12 cellular contexts compared by ENCODE assay signal in genomic region chr12:51891843-51892242, GRCh38. TPM values are rescaled to one million over a fixed set of nuclear protein-coding genes. Genes with fewer than 3 reads are reported as not detected.
DNase-seq lines count a peak whose midpoint lies in the region; ATAC-seq and TF ChIP-seq lines count a peak whose summit lies in the region.
"Had no signal": no experiment of that assay in that cellular context is flagged by ENCODE, and none has a peak within 500 bp of the region (broad histone marks: within the 10 kb centered on the region; RNA-seq: fewer than 3 reads in every experiment).

No MANE protein-coding gene starts in this region.

- no peaks in the 10 kb centered on the region for H3K9me2 ChIP-seq in hepatocyte (replicated peaks; ENCODE audit: insufficient read depth)

- CTCF ChIA-PET in RWPE1 (lab: Yijun Ruan, JAX): interaction anchor here (0.6 kb wide), 2 partner anchors 60 to 101 kb away, joined by 3 to 4 read pairs; no protein-coding TSS in a partner anchor
- CTCF ChIA-PET in activated CD4-positive, alpha-beta T cell treated with anti-CD3 and anti-CD28 coated beads for 36 hours (lab: Charles Lee): interaction anchor here (0.6 to 0.7 kb wide), 2 partner anchors 394 to 493 kb away, joined by 3 read pairs; no protein-coding TSS in a partner anchor

- H3K79me2 ChIP-seq in hepatocyte: no peaks in the 10 kb centered on the region

- H2AFZ ChIP-seq in hepatocyte: no peak overlapping the region

- H4K20me1 ChIP-seq in hepatocyte (ENCODE audit: insufficient read depth, poor library complexity, severe bottlenecking): no peaks in the 10 kb centered on the region

- POLR2A ChIA-PET in RWPE1 (lab: Yijun Ruan, JAX; ENCODE audit: low non-redundant PET): no interaction called here
- POLR2A ChIA-PET in activated CD4-positive, alpha-beta T cell treated with anti-CD3 and anti-CD28 coated beads for 36 hours (lab: Charles Lee): no interaction called here

- H3K36me3 ChIP-seq in hepatocyte (replicated peaks; ENCODE audit: insufficient read depth, low read depth) (no peaks in the 10 kb centered on the region), mucosa of descending colon (ENCODE audit: low read depth) (no peaks in the 10 kb centered on the region)

- no peak for ATAC-seq in mucosa of descending colon
- no peak for ATAC-seq in activated CD4-positive, alpha-beta T cell treated with anti-CD3 and anti-CD28 coated beads for 36 hours

- H3K9me3 ChIP-seq in hepatocyte (ENCODE audit: low read depth): no peaks in the 10 kb centered on the region
- H3K9me3 ChIP-seq in mucosa of descending colon: no peaks in the 10 kb centered on the region

- H3K27me3 ChIP-seq in hepatocyte: no peaks in the 10 kb centered on the region

- H3K4me1 ChIP-seq in hepatocyte (ENCODE audit: insufficient read depth) (peaks cover 3% of the 10 kb centered on the region), mucosa of descending colon (ENCODE audit: low read depth) (peaks cover 9% of the 10 kb centered on the region)

- DNase-seq in GM03348 (ENCODE audit: low spot score): peak; percentile 57
- DNase-seq in RWPE1 (ENCODE audit: low spot score): peak; percentile 36
- no peak for DNase-seq in hepatocyte (ENCODE audit: low spot score)
- no peak for DNase-seq in kidney tubule cell (ENCODE audit: low spot score)
- no peak for DNase-seq in activated effector memory CD4-positive, alpha-beta T cell treated with Interleukin-2 at 50 U/mL for 16 hours
- DNase-seq in mucosa of descending colon: no peak
- DNase-seq in activated CD4-positive, alpha-beta T cell treated with anti-CD3 and anti-CD28 coated beads for 36 hours: no peak
- DNase-seq: activated CD4-positive, CD25-positive, alpha-beta regulatory T cell treated with anti-CD3 and anti-CD28 coated beads, Interleukin-2, amount 50 U/mL, for 72 hours; DMS153 had no signal

- H3K4me1 Mint-ChIP-seq in activated CD4-positive, alpha-beta T cell treated with anti-CD3 and anti-CD28 coated beads for 36 hours: no peaks in the 10 kb centered on the region

- no peaks in the 10 kb centered on the region for H3K27me3 Mint-ChIP-seq in activated CD4-positive, alpha-beta T cell treated with anti-CD3 and anti-CD28 coated beads for 36 hours

- no peak overlapping the region for H3K4me3 Mint-ChIP-seq in activated CD4-positive, alpha-beta T cell treated with anti-CD3 and anti-CD28 coated beads for 36 hours

- H3K4me3 ChIP-seq in hepatocyte (no peak overlapping the region), mucosa of descending colon (no peak overlapping the region)

- H3K27ac ChIP-seq in 22Rv1: no peak overlapping the region
- H3K27ac ChIP-seq in RWPE1: no peak overlapping the region
- H3K27ac ChIP-seq in hepatocyte: no peak overlapping the region

- intact Hi-C loops in mucosa of descending colon (cut with DNase I, micrococcal nuclease): loop anchor here in 1 of 2 donors (10.0 kb wide), 1 partner anchor 83 kb away; no protein-coding TSS in a partner anchor
- intact Hi-C loops in activated CD4-positive, alpha-beta T cell treated with anti-CD3 and anti-CD28 coated beads for 36 hours (cut with DNase I, micrococcal nuclease): no loop called here

- no peaks in the 10 kb centered on the region for H3K9me3 Mint-ChIP-seq in activated CD4-positive, alpha-beta T cell treated with anti-CD3 and anti-CD28 coated beads for 36 hours (ENCODE audit: low read depth)

- H3K27ac Mint-ChIP-seq in activated CD4-positive, alpha-beta T cell treated with anti-CD3 and anti-CD28 coated beads for 36 hours: no peak overlapping the region

- TF ChIP-seq CTCF in 22Rv1 (IDR thresholded peaks at IDR 0.05) (peak; percentile 64), RWPE1 (conservative IDR thresholded peaks at IDR 0.05; ENCODE audit: low read depth) (peak; percentile 38), hepatocyte (IDR thresholded peaks at IDR 0.05; ENCODE audit: poor library complexity) (peak; percentile 47), mucosa of descending colon (IDR thresholded peaks at IDR 0.05) (no peak)

- H3K36me3 Mint-ChIP-seq in activated CD4-positive, alpha-beta T cell treated with anti-CD3 and anti-CD28 coated beads for 36 hours (ENCODE audit: low read depth): no peaks in the 10 kb centered on the region

- H3K4me2 ChIP-seq in hepatocyte: no peak overlapping the region

RNA-seq across cellular contexts. Expression of gene ANKRD33, which starts 3.9 kb away (rescaled TPM):
- not detected in 2 replicates for total RNA-seq in hepatocyte
- 0.12 and 0.29 TPM in 2 replicates for polyA plus RNA-seq in hepatocyte
- under 1 TPM in 1 of 3 donors, not detected in 2; 0.46 TPM for total RNA-seq in mucosa of descending colon
- total RNA-seq in activated CD4-positive, alpha-beta T cell treated with anti-CD3 and anti-CD28 coated beads for 36 hours: not detected
- total RNA-seq: bronchial epithelial cell, subcutaneous adipose tissue had no signal

RNA-seq across cellular contexts. Expression of gene ACVRL1, which starts 15.5 kb away (rescaled TPM):
- 4.6 and 11.6 TPM in 2 replicates for total RNA-seq in hepatocyte
- polyA plus RNA-seq in hepatocyte: 1.4 and 2.4 TPM in 2 replicates
- 100 to 1,000 TPM; 132 to 261 (median 247) TPM for total RNA-seq in mucosa of descending colon
- not detected for total RNA-seq in activated CD4-positive, alpha-beta T cell treated with anti-CD3 and anti-CD28 coated beads for 36 hours

RNA-seq across cellular contexts. Expression of gene FIGNL2, which starts 43.3 kb away (rescaled TPM):
- total RNA-seq in hepatocyte: 2.1 and 3.2 TPM in 2 replicates
- 1.1 and 1.9 TPM in 2 replicates for polyA plus RNA-seq in hepatocyte
- under 1 TPM; 0.26 to 0.44 (median 0.34) TPM for total RNA-seq in mucosa of descending colon
- under 1 TPM; 0.19 to 0.27 TPM for total RNA-seq in activated CD4-positive, alpha-beta T cell treated with anti-CD3 and anti-CD28 coated beads for 36 hours
- total RNA-seq: bronchial epithelial cell had no signal

RNA-seq across cellular contexts. Expression of gene ACVR1B, which starts 59.7 kb away (rescaled TPM):
- 16.3 and 22.4 TPM in 2 replicates for total RNA-seq in hepatocyte
- 4.8 and 5.7 TPM in 2 replicates for polyA plus RNA-seq in hepatocyte
- 10 to 100 TPM; 42.4 to 95.7 (median 77.3) TPM for total RNA-seq in mucosa of descending colon
- 10 to 100 TPM; 10.1 to 12.7 TPM for total RNA-seq in activated CD4-positive, alpha-beta T cell treated with anti-CD3 and anti-CD28 coated beads for 36 hours

Comparison
In these comparisons a context has a peak if more than half of its experiments do, and no peak if none do; other contexts are left out.
1. DNase-seq: peak in GM03348 (single experiment) and RWPE1 (single experiment); none in hepatocyte (single experiment), kidney tubule cell (single experiment), activated effector memory CD4-positive, alpha-beta T cell treated with Interleukin-2 at 50 U/mL for 16 hours (single experiment), mucosa of descending colon (0 of 3) and activated CD4-positive, alpha-beta T cell treated with anti-CD3 and anti-CD28 coated beads for 36 hours (single experiment).
2. RNA of gene ACVRL1, which starts 15.5 kb away (total RNA-seq): 132 to 261 TPM in mucosa of descending colon; 4.6 to 11.6 TPM in hepatocyte and not detected in activated CD4-positive, alpha-beta T cell treated with anti-CD3 and anti-CD28 coated beads for 36 hours; every median in the first group is over 10 times any median in the second.